12 cellular contexts compared by ENCODE assay signal in genomic region chr12:52232916-52233461, GRCh38. TPM values are rescaled to one million over a fixed set of nuclear protein-coding genes. Genes with fewer than 3 reads are reported as not detected.
A peak's percentile ranks its signal among the peaks of the same experiment; 100 is the strongest.
DNase-seq lines count a peak whose midpoint lies in the region; ATAC-seq and TF ChIP-seq lines count a peak whose summit lies in the region.
"Had no signal": no experiment of that assay in that cellular context is flagged by ENCODE, and none has a peak within 500 bp of the region (broad histone marks: within the 10 kb centered on the region; RNA-seq: fewer than 3 reads in every experiment).

TSS of gene KRT7 (plus strand) at chr12:52233243. CDS start at chr12:52233297, 54 bp downstream.

- H3K27me3 ChIP-seq in PC-3 (ENCODE audit: low read length) (no peaks in the 10 kb centered on the region), esophagus squamous epithelium (peaks cover 0 to 53% (median 0%) of the 10 kb centered on the region in 4 donors)

- peaks cover 10 to 15% of the 10 kb centered on the region in 2 donors for H3K36me3 Mint-ChIP-seq in CD14-positive monocyte
- H3K36me3 Mint-ChIP-seq in nephron progenitor cell (ENCODE audit: low read depth): no peaks in the 10 kb centered on the region
- no peaks in the 10 kb centered on the region for H3K36me3 Mint-ChIP-seq in T-helper 2 cell treated with Interferon-gamma antibody and Interleukin-4, amounts not matched to agents 5 μg/mL and 100 μg/mL, for 36 hours (ENCODE audit: low read depth)
- H3K36me3 Mint-ChIP-seq: activated naive CD8-positive, alpha-beta T cell had no signal

- peaks cover 71% of the 10 kb centered on the region for H3K79me2 ChIP-seq in PC-3 (ENCODE audit: low read length)

- 0 to 9% methylated on average over 2 to 18 of the region's 53 CpGs for WGBS in esophagus squamous epithelium, 2 donors

- H3K4me1 Mint-ChIP-seq in CD14-positive monocyte: peaks cover 59% of the 10 kb centered on the region
- peaks cover 23% of the 10 kb centered on the region for H3K4me1 Mint-ChIP-seq in nephron progenitor cell
- no peaks in the 10 kb centered on the region for H3K4me1 Mint-ChIP-seq in T-helper 2 cell treated with Interferon-gamma antibody and Interleukin-4, amounts not matched to agents 5 μg/mL and 100 μg/mL, for 36 hours (ENCODE audit: low read depth)

- H3K4me3 Mint-ChIP-seq in CD14-positive monocyte (peak within 1 kb of the TSS; percentile 41 to 84), nephron progenitor cell (peak within 1 kb of the TSS; percentile 74)
- H3K4me3 Mint-ChIP-seq in T-helper 2 cell treated with Interferon-gamma antibody and Interleukin-4, amounts not matched to agents 5 μg/mL and 100 μg/mL, for 36 hours: no peak within 1 kb of the TSS
- H3K4me3 Mint-ChIP-seq: activated naive CD8-positive, alpha-beta T cell had no signal

- H2AFZ ChIP-seq in PC-3 (ENCODE audit: low read length): no peak within 1 kb of the TSS

- peak in 1 of 4 donors; percentile 31 for TF ChIP-seq POLR2A in esophagus squamous epithelium (IDR thresholded peaks at IDR 0.05)

- peak within 1 kb of the TSS; percentile 91 for H3K27ac ChIP-seq in PC-3 (ENCODE audit: low read length)
- H3K27ac ChIP-seq in esophagus squamous epithelium: peak within 1 kb of the TSS in 3 of 4 donors; percentile 58 to 75 (median 65)

- H3K9me3 Mint-ChIP-seq in CD14-positive monocyte (peaks cover 0 to 16% (median 6%) of the 10 kb centered on the region in 7 donors), nephron progenitor cell (no peaks in the 10 kb centered on the region)
- H3K9me3 Mint-ChIP-seq in T-helper 2 cell treated with Interferon-gamma antibody and Interleukin-4, amounts not matched to agents 5 μg/mL and 100 μg/mL, for 36 hours: no peaks in the 10 kb centered on the region

- H4K20me1 ChIP-seq in PC-3 (ENCODE audit: low read length): peaks cover 36% of the 10 kb centered on the region

- intact Hi-C loops in CD14-positive monocyte (cut with micrococcal nuclease): no loop called here
- intact Hi-C loops in PC-3 (cut with micrococcal nuclease): no loop called here
- intact Hi-C loops in esophagus squamous epithelium (cut with DNase I): no loop called here

- no peaks in the 10 kb centered on the region for H3K9me2 ChIP-seq in PC-3 (replicated peaks; ENCODE audit: low read length)

- TF ChIP-seq CTCF in CD14-positive monocyte (IDR thresholded peaks at IDR 0.05): no peak
- TF ChIP-seq CTCF in PC-3 (conservative IDR thresholded peaks at IDR 0.05; ENCODE audit: low read depth, low read length): peak; percentile 52
- no peak for TF ChIP-seq CTCF in esophagus squamous epithelium (IDR thresholded peaks at IDR 0.05)
- TF ChIP-seq CTCF in nephron progenitor cell (IDR thresholded peaks at IDR 0.05): no peak

- H3K27ac Mint-ChIP-seq in CD14-positive monocyte (peak within 1 kb of the TSS in 1 of 7 donors; percentile 36), nephron progenitor cell (no peak within 1 kb of the TSS)
- no peak within 1 kb of the TSS for H3K27ac Mint-ChIP-seq in T-helper 2 cell treated with Interferon-gamma antibody and Interleukin-4, amounts not matched to agents 5 μg/mL and 100 μg/mL, for 36 hours
- H3K27ac Mint-ChIP-seq: activated naive CD8-positive, alpha-beta T cell had no signal

- in situ Hi-C loops in G401 (cut with HindIII; ENCODE audit: low sequenced_read_pairs): no loop called here

- H3F3A ChIP-seq in PC-3 (ENCODE audit: low read length, unreplicated experiment): peaks cover 21% of the 10 kb centered on the region

- POLR2A ChIA-PET in PC-3 (lab: Charles Lee; ENCODE audit: unreplicated experiment): no interaction called here

- ATAC-seq in PC-3: peak; percentile 19
- ATAC-seq in GM18858 (IDR thresholded peaks at IDR 0.05; ENCODE audit: unreplicated experiment): no peak

- peak within 1 kb of the TSS; percentile 92 for H3K9ac ChIP-seq in PC-3 (ENCODE audit: low read length)

- H3K4me3 ChIP-seq in PC-3 (ENCODE audit: low read length) (peak within 1 kb of the TSS; percentile 94), esophagus squamous epithelium (peak within 1 kb of the TSS; percentile 7 to 56 (median 34))

- no peak for DNase-seq in CD14-positive monocyte (ENCODE audit: low spot score)
- peak; percentile 89 for DNase-seq in PC-3
- no peak for DNase-seq in esophagus squamous epithelium (lab: John Stamatoyannopoulos, UW)
- peak; percentile 29 for DNase-seq in nephron progenitor cell
- no peak for DNase-seq in T-helper 2 cell treated with Interferon-gamma antibody and Interleukin-4, amounts not matched to agents 5 μg/mL and 100 μg/mL, for 36 hours (ENCODE audit: low spot score)
- no peak for DNase-seq in NCI-H1436 (lab: John Stamatoyannopoulos, UW)
- no peak for DNase-seq in G401 (ENCODE audit: low spot score)
- DNase-seq: DND-41; NCI-H2029 treated with DMSO at 0.1 percent for 48 hours; stimulated activated CD4-positive, alpha-beta T cell treated with anti-CD3 and anti-CD28 coated beads, Interleukin-4, amount 100 ng/mL, for 24 hours had no signal

- H3K4me2 ChIP-seq in PC-3 (ENCODE audit: low read length): peak within 1 kb of the TSS; percentile 99

- H3K27me3 Mint-ChIP-seq in CD14-positive monocyte (ENCODE audit: low read depth in 3 of 3) (peaks cover 49 to 58% (median 52%) of the 10 kb centered on the region in 3 donors), nephron progenitor cell (ENCODE audit: low read depth, poor library complexity) (peaks cover 94% of the 10 kb centered on the region)
- peaks cover 61% of the 10 kb centered on the region for H3K27me3 Mint-ChIP-seq in T-helper 2 cell treated with Interferon-gamma antibody and Interleukin-4, amounts not matched to agents 5 μg/mL and 100 μg/mL, for 36 hours (ENCODE audit: low read depth)

- CTCF ChIA-PET in PC-3 (lab: Charles Lee): interaction anchor here (0.8 kb wide), 1 partner anchor 84 kb away, joined by 4 read pairs; no protein-coding TSS in a partner anchor

- no TSS peak for BruUV-seq in PC-3 (replicated peaks; lab: Mats Ljungman, UMichigan)

- H3K4me1 ChIP-seq in PC-3 (ENCODE audit: insufficient read depth, low read length) (peaks cover 83% of the 10 kb centered on the region), esophagus squamous epithelium (peaks cover 28 to 78% (median 30%) of the 10 kb centered on the region in 3 donors)

- H3K36me3 ChIP-seq in PC-3 (ENCODE audit: low read depth, low read length) (peaks cover 42% of the 10 kb centered on the region), esophagus squamous epithelium (no peaks in the 10 kb centered on the region)

- H3K9me3 ChIP-seq in PC-3 (ENCODE audit: low read length) (no peaks in the 10 kb centered on the region), esophagus squamous epithelium (no peaks in the 10 kb centered on the region)

RNA-seq across cellular contexts. Expression of gene KRT7, which starts in this region (rescaled TPM):
- polyA plus RNA-seq in CD14-positive monocyte: 1 to 10 TPM in 1 of 2 donors, not detected in 1; 2.7 TPM
- 2,144 and 2,979 TPM in 2 replicates for total RNA-seq in PC-3 (2014; rRNA removed)
- 100 to 1,000 TPM in 1 of 4 donors, 10 to 100 TPM in 3; 18.7 to 118 (median 64.4) TPM for total RNA-seq in esophagus squamous epithelium
- total RNA-seq in G401 (2014; rRNA removed; shearing (Covaris generic)): 0.49 TPM in 1 of 2 replicates, not detected in the other

Comparison
In these comparisons a context has a peak if more than half of its experiments do, and no peak if none do; other contexts are left out.
1. RNA of gene KRT7 (total RNA-seq): 2,144 to 2,979 TPM in PC-3 and 18.7 to 118 TPM in esophagus squamous epithelium; 0.49 TPM in G401; every median in the first group is over 10 times any median in the second.
2. RNA of gene KRT7 (total RNA-seq): 2,144 to 2,979 TPM in PC-3; 18.7 to 118 TPM in esophagus squamous epithelium; every median in the first group is over 10 times any median in the second.
3. DNase-seq: peak in PC-3 (single experiment) and nephron progenitor cell (single experiment); none in CD14-positive monocyte (single experiment), esophagus squamous epithelium (single experiment), T-helper 2 cell treated with Interferon-gamma antibody and Interleukin-4, amounts not matched to agents 5 μg/mL and 100 μg/mL, for 36 hours (single experiment), NCI-H1436 (single experiment) and G401 (single experiment).